1 cellular context compared by ENCODE assay signal in genomic region chr15:101413239-101413638, GRCh38.
TF ChIP-seq lines count a peak whose summit lies in the region.

No MANE protein-coding gene starts in this region.

TF ChIP-seq in SK-N-SH, 30 proteins besides CTCF, POLR2A, EP300 and RAD21:
- no peak for TF ChIP-seq RCOR1 (IDR thresholded peaks at IDR 0.05; ENCODE audit: low read length)
